8 cellular contexts compared by ENCODE assay signal in the genomic region with DNA sequence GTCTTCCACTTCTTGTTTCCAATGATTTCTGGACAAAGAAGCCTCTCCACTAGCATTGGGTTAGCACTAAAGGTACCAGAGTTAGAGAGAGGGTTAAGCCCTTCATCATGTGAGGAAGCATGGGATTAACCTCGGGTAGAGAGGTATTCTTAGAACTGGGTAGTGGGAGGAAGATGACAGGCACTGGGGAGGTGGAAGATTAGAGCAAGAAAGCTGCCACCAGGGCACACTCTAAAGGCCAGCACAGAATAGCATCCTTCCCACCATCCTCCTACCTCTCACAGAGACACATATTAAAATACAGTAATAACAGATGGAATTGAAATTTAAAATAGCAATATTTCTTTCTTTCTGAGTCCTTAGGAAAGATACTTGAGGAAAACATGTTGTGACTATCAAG.
"Had no signal": no experiment of that assay in that cellular context is flagged by ENCODE, and none has a peak within 500 bp of the region (broad histone marks: within the 10 kb centered on the region; RNA-seq: fewer than 3 reads in every experiment).

No MANE protein-coding gene starts in this region.

- H3K27ac Mint-ChIP-seq: HFFc6 had no signal

- H3K4me3 ChIP-seq: HAP-1 had no signal

- H3K4me3 Mint-ChIP-seq: HFFc6, IgD-negative memory B cell had no signal

- H3K36me3 Mint-ChIP-seq: IgD-negative memory B cell had no signal

- H3K4me1 ChIP-seq: HAP-1 had no signal

- DNase-seq: GOT3, H7, HFFc6 had no signal

- ATAC-seq: HCT116, HepG2 had no signal

- FAIRE-seq: HepG2 had no signal

- H3K4me1 Mint-ChIP-seq: IgD-negative memory B cell had no signal

- H3K27me3 Mint-ChIP-seq: IgD-negative memory B cell had no signal

- H3K27ac ChIP-seq: HL-60 had no signal

- H3K36me3 ChIP-seq: HAP-1 had no signal

- H3K9me3 ChIP-seq: HAP-1 had no signal
